Comparison of ENCODE assay signal across 9 cellular contexts in the genomic region with DNA sequence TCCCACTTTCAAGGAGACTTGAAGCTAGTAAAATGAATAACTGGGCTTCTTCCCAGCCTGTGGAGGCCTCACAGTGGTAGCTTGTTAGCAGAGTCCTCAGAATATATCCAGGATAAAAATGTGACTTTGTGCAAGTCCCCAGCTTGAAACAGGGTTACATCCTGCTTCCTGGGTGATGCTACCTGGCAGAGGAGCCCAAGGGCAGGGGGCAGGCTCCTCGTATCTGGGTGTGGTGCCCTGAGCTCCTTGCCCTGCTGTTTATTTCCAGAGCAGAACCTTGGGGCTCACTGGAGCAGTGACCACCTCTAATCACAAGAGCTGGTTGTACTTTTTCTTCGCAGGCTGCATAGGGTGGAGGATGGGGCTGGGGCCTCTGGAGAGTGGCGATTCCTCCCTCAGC.
A peak's percentile ranks its signal among the peaks of the same experiment; 100 is the strongest.
DNase-seq lines count a peak whose midpoint lies in the region; ATAC-seq and TF ChIP-seq lines count a peak whose summit lies in the region.
"Had no signal": no experiment of that assay in that cellular context is flagged by ENCODE, and none has a peak within 500 bp of the region (broad histone marks: within the 10 kb centered on the region; RNA-seq: fewer than 3 reads in every experiment).

No MANE protein-coding gene starts in this region.

- H3K4me1 Mint-ChIP-seq in CD8-positive, alpha-beta T cell (ENCODE audit: low read depth), result peaks cover 81% of the 10 kb centered on the region
- peaks cover 72 to 97% of the 10 kb centered on the region in 2 donors for H3K4me1 Mint-ChIP-seq in stimulated activated naive B cell treated with anti-CD40 and anti-IgM and Interleukin-4, amounts not matched to agents 10 μg/mL and 1 μg/mL and 100 μg/mL, for 72 hours

- CTCF ChIA-PET in CD8-positive, alpha-beta T cell (lab: Charles Lee), result interaction anchor here (0.9 to 2.8 kb wide), 6 partner anchors 9 to 188 kb away, joined by 3 to 12 read pairs (median 6); a partner anchor contains a TSS

- H3K4me1 ChIP-seq in CD8-positive, alpha-beta T cell (ENCODE audit: insufficient read depth, low read length), result peaks cover 70% of the 10 kb centered on the region
- peaks cover 5 to 21% (median 20%) of the 10 kb centered on the region in 4 donors for H3K4me1 ChIP-seq in Peyer's patch
- peaks cover 71 to 99% (median 94%) of the 10 kb centered on the region in 4 donors for H3K4me1 ChIP-seq in esophagus muscularis mucosa

- WGBS in esophagus muscularis mucosa, result 57% methylated on average over 1 of the region's 3 CpGs

- H3K27ac ChIP-seq in CD8-positive, alpha-beta T cell (ENCODE audit: low read depth, low read length), result no peak overlapping the region
- peak overlapping the region in 3 of 4 donors; percentile 35 to 67 (median 50) for H3K27ac ChIP-seq in Peyer's patch
- H3K27ac ChIP-seq in esophagus muscularis mucosa (replicated peaks in 1 of 4), result peak overlapping the region; percentile 68 to 74 (median 70)

- ATAC-seq in CD8-positive, alpha-beta T cell, result no peak
- no peak for ATAC-seq in stimulated activated naive B cell treated with anti-CD40 and anti-IgM and Interleukin-4, amounts not matched to agents 10 μg/mL and 1 μg/mL and 100 μg/mL, for 72 hours (replicated peaks)

- no peak for TF ChIP-seq CTCF in CD8-positive, alpha-beta T cell (IDR thresholded peaks at IDR 0.05)
- TF ChIP-seq CTCF in Peyer's patch (IDR thresholded peaks at IDR 0.05) (no peak), esophagus muscularis mucosa (IDR thresholded peaks at IDR 0.05) (no peak)

- H3K27me3 Mint-ChIP-seq in CD8-positive, alpha-beta T cell (ENCODE audit: low read depth), result no peaks in the 10 kb centered on the region
- H3K27me3 Mint-ChIP-seq in stimulated activated naive B cell treated with anti-CD40 and anti-IgM and Interleukin-4, amounts not matched to agents 10 μg/mL and 1 μg/mL and 100 μg/mL, for 72 hours, result no peaks in the 10 kb centered on the region

- DNase-seq in CD8-positive, alpha-beta T cell, result no peak
- peak in 1 of 3 donors; percentile 31 for DNase-seq in Peyer's patch
- no peak for DNase-seq in esophagus muscularis mucosa (ENCODE audit: extremely low spot score)
- DNase-seq in stimulated activated naive B cell treated with anti-CD40 and anti-IgM and Interleukin-4, amounts not matched to agents 10 μg/mL and 1 μg/mL and 100 μg/mL, for 72 hours, result no peak
- no peak for DNase-seq in T-helper 9 cell
- no peak for DNase-seq in LoVo (ENCODE audit: low spot score)
- no peak for DNase-seq in DMS 273 (lab: John Stamatoyannopoulos, UW; ENCODE audit: unreplicated experiment)
- DNase-seq: foreskin melanocyte, NCI-H524 had no signal

- H3K9me3 ChIP-seq in CD8-positive, alpha-beta T cell (ENCODE audit: low read length), result no peaks in the 10 kb centered on the region
- H3K9me3 ChIP-seq in Peyer's patch, result peaks cover 0 to 5% (median 0%) of the 10 kb centered on the region in 4 donors
- H3K9me3 ChIP-seq in esophagus muscularis mucosa, result peaks cover 0 to 9% (median 0%) of the 10 kb centered on the region in 4 donors

- H3K4me3 ChIP-seq in CD8-positive, alpha-beta T cell (ENCODE audit: low read depth, low read length), result peak overlapping the region; percentile 1
- H3K4me3 ChIP-seq in Peyer's patch (no peak overlapping the region), esophagus muscularis mucosa (no peak overlapping the region)

- H3K9me3 Mint-ChIP-seq in CD8-positive, alpha-beta T cell, result no peaks in the 10 kb centered on the region
- peaks cover 0 to 4% of the 10 kb centered on the region in 2 donors for H3K9me3 Mint-ChIP-seq in stimulated activated naive B cell treated with anti-CD40 and anti-IgM and Interleukin-4, amounts not matched to agents 10 μg/mL and 1 μg/mL and 100 μg/mL, for 72 hours

- H3K36me3 ChIP-seq in CD8-positive, alpha-beta T cell (ENCODE audit: insufficient read depth, low read length), result no peaks in the 10 kb centered on the region
- no peaks in the 10 kb centered on the region for H3K36me3 ChIP-seq in Peyer's patch
- no peaks in the 10 kb centered on the region for H3K36me3 ChIP-seq in esophagus muscularis mucosa

- TF ChIP-seq EP300 in esophagus muscularis mucosa (IDR thresholded peaks at IDR 0.05), result no peak

- intact Hi-C loops in CD8-positive, alpha-beta T cell (cut with DNase I, micrococcal nuclease), result loop anchor here in 1 of 2 experiments (10.0 kb wide), 2 partner anchors 217 to 547 kb away; a partner anchor contains a TSS
- intact Hi-C loops in esophagus muscularis mucosa (cut with DNase I), result no loop called here

- TF ChIP-seq POLR2A in Peyer's patch (IDR thresholded peaks at IDR 0.05) (no peak), esophagus muscularis mucosa (IDR thresholded peaks at IDR 0.05; ENCODE audit: low read depth) (no peak)

- POLR2A ChIA-PET in CD8-positive, alpha-beta T cell (lab: Charles Lee), result interaction anchor here (0.6 to 1.7 kb wide), 6 partner anchors 9 to 216 kb away, joined by 3 to 9 read pairs (median 4); a partner anchor contains a TSS

- peak overlapping the region; percentile 93 for H3K27ac Mint-ChIP-seq in CD8-positive, alpha-beta T cell
- H3K27ac Mint-ChIP-seq in stimulated activated naive B cell treated with anti-CD40 and anti-IgM and Interleukin-4, amounts not matched to agents 10 μg/mL and 1 μg/mL and 100 μg/mL, for 72 hours, result peak overlapping the region; percentile 70

- peaks cover 6% of the 10 kb centered on the region for H3K36me3 Mint-ChIP-seq in CD8-positive, alpha-beta T cell
- H3K36me3 Mint-ChIP-seq in stimulated activated naive B cell treated with anti-CD40 and anti-IgM and Interleukin-4, amounts not matched to agents 10 μg/mL and 1 μg/mL and 100 μg/mL, for 72 hours, result peaks cover 12% of the 10 kb centered on the region in 2 donors

- no peaks in the 10 kb centered on the region for H3K27me3 ChIP-seq in CD8-positive, alpha-beta T cell (ENCODE audit: insufficient read depth, low read length)
- no peaks in the 10 kb centered on the region for H3K27me3 ChIP-seq in Peyer's patch
- H3K27me3 ChIP-seq in esophagus muscularis mucosa, result no peaks in the 10 kb centered on the region

- peak overlapping the region; percentile 35 for H3K4me3 Mint-ChIP-seq in CD8-positive, alpha-beta T cell
- H3K4me3 Mint-ChIP-seq in stimulated activated naive B cell treated with anti-CD40 and anti-IgM and Interleukin-4, amounts not matched to agents 10 μg/mL and 1 μg/mL and 100 μg/mL, for 72 hours, result no peak overlapping the region
